9 cellular contexts compared by ENCODE assay signal in genomic region chr18:9404565-9405060, GRCh38.
DNase-seq lines count a peak whose midpoint lies in the region; ATAC-seq, FAIRE-seq and TF ChIP-seq lines count a peak whose summit lies in the region.
"Had no signal": no experiment of that assay in that cellular context is flagged by ENCODE, and none has a peak within 500 bp of the region (broad histone marks: within the 10 kb centered on the region; RNA-seq: fewer than 3 reads in every experiment).

No MANE protein-coding gene starts in this region.

- FAIRE-seq in GM12878 (lab: Jason Lieb, UNC), result peak; percentile 31

- H3K23ac ChIP-seq in trophoblast cell (ENCODE audit: low read length), result no peak overlapping the region

- H3K36me3 ChIP-seq in GM12878 (ENCODE audit: control insufficient read depth in 2 of 2, insufficient read depth in 2 of 2, low read length in 1 of 2), result no peaks in the 10 kb centered on the region; a peak in 1 of 4 replicates
- no peaks in the 10 kb centered on the region for H3K36me3 ChIP-seq in trophoblast cell (ENCODE audit: control insufficient read depth in 1 of 2, insufficient read depth in 2 of 2, low read length in 2 of 2)
- H3K36me3 ChIP-seq in Karpas-422 (ENCODE audit: insufficient read depth, low read length), result no peaks in the 10 kb centered on the region

- TF ChIP-seq CTCF in GM13977 (IDR thresholded peaks at IDR 0.05; ENCODE audit: extremely low read depth, insufficient read depth, missing control alignments), result no peak
- no peak for TF ChIP-seq CTCF in GM12878 (IDR thresholded peaks at IDR 0.05 in 2 of 3, conservative IDR thresholded peaks at IDR 0.05 in 1 of 3; ENCODE audit: control insufficient read depth in 2 of 3, extremely low read depth in 1 of 3, insufficient read depth in 1 of 3, low read depth in 3 of 3, low read length in 3 of 3)

- H3K18ac ChIP-seq in trophoblast cell (ENCODE audit: low read length), result peak overlapping the region; percentile 76

- H3K9me3 ChIP-seq in GM12878 (replicated peaks; ENCODE audit: control insufficient read depth, insufficient read depth, low read length) (peaks cover 2% of the 10 kb centered on the region; the same call in 2 of the 3 replicates), trophoblast cell (ENCODE audit: insufficient read depth, low read depth, low read length) (peaks cover 3% of the 10 kb centered on the region), Karpas-422 (ENCODE audit: low read length) (no peaks in the 10 kb centered on the region)

- no peak for TF ChIP-seq POLR2A in GM12878 (IDR thresholded peaks at IDR 0.05; ENCODE audit: low read depth, low read length)

- TF ChIP-seq EP300 in GM12878 (IDR thresholded peaks at IDR 0.05; ENCODE audit: borderline replicate concordance in 1 of 2, control insufficient read depth in 1 of 2, low read depth in 2 of 2, low read length in 2 of 2), result no peak

- peak overlapping the region; percentile 83 for H4K8ac ChIP-seq in trophoblast cell (ENCODE audit: low read depth, low read length)

- H3K79me2 ChIP-seq in GM12878 (ENCODE audit: control insufficient read depth, insufficient read depth, low read length) (no peaks in the 10 kb centered on the region), trophoblast cell (ENCODE audit: control insufficient read depth, insufficient read depth, low read length, poor library complexity) (peaks cover 2% of the 10 kb centered on the region), Karpas-422 (ENCODE audit: low read length) (no peaks in the 10 kb centered on the region)

- H3K14ac ChIP-seq in trophoblast cell (ENCODE audit: low read length), result peak overlapping the region; percentile 29

- ATAC-seq in HG03135 (IDR thresholded peaks at IDR 0.05; ENCODE audit: unreplicated experiment) (peak; percentile 46), GM12878 (peak; percentile 59), GM18858 (IDR thresholded peaks at IDR 0.05; ENCODE audit: unreplicated experiment) (no peak)

- H3K9ac ChIP-seq in GM12878 (ENCODE audit: control insufficient read depth, insufficient read depth, low read length) (no peak overlapping the region), trophoblast cell (ENCODE audit: low read length) (no peak overlapping the region), Karpas-422 (ENCODE audit: low read length) (no peak overlapping the region)

- H4K91ac ChIP-seq in trophoblast cell (ENCODE audit: low read depth, low read length), result peak overlapping the region; percentile 79

- BruUV-seq in GM12878 (replicated peaks; lab: Mats Ljungman, UMichigan), result no TSS peak

- H4K20me1 ChIP-seq in GM12878 (ENCODE audit: control insufficient read depth, insufficient read depth) (no peaks in the 10 kb centered on the region), Karpas-422 (ENCODE audit: insufficient read depth, low read depth, low read length) (no peaks in the 10 kb centered on the region)

- H2AK5ac ChIP-seq in trophoblast cell (ENCODE audit: low read length), result peak overlapping the region; percentile 7

- intact Hi-C loops in GM12878 (cut with micrococcal nuclease; ENCODE audit: unreplicated experiment), result no loop called here

- H3K4me3 ChIP-seq in GM12878, result no peak overlapping the region
- no peak overlapping the region for H3K4me3 ChIP-seq in trophoblast cell (ENCODE audit: low read depth, low read length)
- no peak overlapping the region for H3K4me3 ChIP-seq in Karpas-422 (ENCODE audit: low read length)

- in situ Hi-C loops in GM13977 (cut with MboI; ENCODE audit: low pct_unique_long_range_greater_than_20kb, low sequenced_read_pairs, unreplicated experiment) (no loop called here), GM12878 (cut with MboI) (no loop called here)

- peak overlapping the region; percentile 90 for H2BK5ac ChIP-seq in trophoblast cell (ENCODE audit: low read depth, low read length, poor library complexity)

- H2BK12ac ChIP-seq in trophoblast cell (ENCODE audit: low read length), result peak overlapping the region; percentile 75

- peak overlapping the region; percentile 38 for H4K12ac ChIP-seq in trophoblast cell (ENCODE audit: low read depth, low read length)

- WGBS in GM12878 (ENCODE audit: insufficient coverage, insufficient replicate concordance, low lambda C conversion rate, missing lambda C conversion rate), result 14% methylated on average over 19 of the region's 19 CpGs
- WGBS in trophoblast cell (ENCODE audit: extremely low coverage, insufficient coverage, insufficient read length), result no CpG with 5 or more reads among the region's 19 CpGs

- H3K4me1 ChIP-seq in GM12878 (ENCODE audit: control insufficient read depth, insufficient read depth, low read length), result no peaks in the 10 kb centered on the region
- H3K4me1 ChIP-seq in trophoblast cell (ENCODE audit: control insufficient read depth in 1 of 2, insufficient read depth in 2 of 2, low read length in 2 of 2), result peaks cover 17 to 19% of the 10 kb centered on the region in 2 experiments
- H3K4me1 ChIP-seq in Karpas-422 (ENCODE audit: low read length), result no peaks in the 10 kb centered on the region

- peak overlapping the region; percentile 30; the same call in 1 of the 2 replicates for H3K4me2 ChIP-seq in GM12878 (ENCODE audit: control insufficient read depth, insufficient read depth)
- H3K4me2 ChIP-seq in trophoblast cell (ENCODE audit: low read length), result no peak overlapping the region
- no peak overlapping the region for H3K4me2 ChIP-seq in Karpas-422 (ENCODE audit: low read depth, low read length, poor library complexity, severe bottlenecking)

- CTCF ChIA-PET in GM12878 (lab: Yijun Ruan, JAX), result interaction anchor here (1.2 kb wide), 1 partner anchor 183 kb away, joined by 3 read pairs; no protein-coding TSS in a partner anchor

- H3K27ac ChIP-seq in GM12878 (ENCODE audit: control insufficient read depth, insufficient read depth) (no peak overlapping the region), trophoblast cell (ENCODE audit: low read depth, low read length) (peak overlapping the region; percentile 95), Karpas-422 (ENCODE audit: low read length) (no peak overlapping the region)

- H2AFZ ChIP-seq in GM12878 (ENCODE audit: control insufficient read depth, low read depth, low read length) (peak overlapping the region; percentile 51; the same call in 1 of the 2 replicates), trophoblast cell (ENCODE audit: insufficient read depth, low read length, poor library complexity) (no peak overlapping the region), Karpas-422 (ENCODE audit: low read length) (no peak overlapping the region)

- peaks cover 14% of the 10 kb centered on the region for H3K79me1 ChIP-seq in trophoblast cell (ENCODE audit: low read length)

- no peaks in the 10 kb centered on the region for H3K27me3 ChIP-seq in GM12878 (replicated peaks in 1 of 2; ENCODE audit: control insufficient read depth in 2 of 2, insufficient read depth in 2 of 2, low read length in 1 of 2)
- H3K27me3 ChIP-seq in trophoblast cell (ENCODE audit: insufficient read depth, low read length), result no peaks in the 10 kb centered on the region
- H3K27me3 ChIP-seq in Karpas-422 (ENCODE audit: low read length), result no peaks in the 10 kb centered on the region

- SMC1A ChIA-PET in GM12878 (lab: Charles Lee; ENCODE audit: uncharacterized antibody, unreplicated experiment), result no interaction called here

- no peaks in the 10 kb centered on the region for H3K9me2 ChIP-seq in Karpas-422 (replicated peaks; ENCODE audit: insufficient read depth, low read length)

- peak overlapping the region; percentile 43 for H3K4ac ChIP-seq in trophoblast cell (ENCODE audit: low read depth, low read length)

- TF ChIP-seq RAD21 in GM12878 (IDR thresholded peaks at IDR 0.05; ENCODE audit: insufficient read depth, low read depth, low read length), result no peak

- DNase-seq in GM13977 (ENCODE audit: low spot score), result peak; percentile 50
- DNase-seq in GM12878 (ENCODE audit: low read depth, low spot score), result no peak
- peak; percentile 85 to 87 for DNase-seq in trophoblast cell
- no peak for DNase-seq in middle frontal gyrus (ENCODE audit: extremely low spot score, low spot score)
- no peak for DNase-seq in Karpas-422
- DNase-seq in NCI-H1930 (lab: John Stamatoyannopoulos, UW), result no peak
- DNase-seq: NCI-H1048 had no signal

- POLR2A ChIA-PET in GM12878 (lab: Charles Lee), result no interaction called here

- peak overlapping the region; percentile 91 for H2BK120ac ChIP-seq in trophoblast cell (ENCODE audit: insufficient read depth, low read length, poor library complexity)

- RAD21 ChIA-PET in GM12878 (lab: Charles Lee; ENCODE audit: unreplicated experiment), result no interaction called here

TF ChIP-seq in GM12878, 131 proteins besides CTCF, POLR2A, EP300 and RAD21:
- TF ChIP-seq SIN3A (IDR thresholded peaks at IDR 0.05; ENCODE audit: low read depth, low read length), result no peak

Comparison
In these comparisons a context has a peak if more than half of its experiments do, and no peak if none do; other contexts are left out.
1. DNase-seq: peak in GM13977 (single experiment) and trophoblast cell (2 of 2); none in GM12878 (single experiment), middle frontal gyrus (single experiment), Karpas-422 (single experiment) and NCI-H1930 (0 of 2).